Comparison of ENCODE assay signal across 2 cellular contexts in genomic region chr4:108166441-108167315, GRCh38.
TF ChIP-seq lines count a peak whose summit lies in the region.

No MANE protein-coding gene starts in this region.

TF ChIP-seq in H1, 55 proteins besides CTCF, POLR2A, EP300 and RAD21 (continued from another document and continues in another):
- TF ChIP-seq ATF2 (IDR thresholded peaks at IDR 0.05; ENCODE audit: low read length) (no peak), CHD1 (IDR thresholded peaks at IDR 0.05; ENCODE audit: low read depth, low read length) (no peak), SIRT6 (IDR thresholded peaks at IDR 0.05; ENCODE audit: low read length) (no peak), TAF1 (IDR thresholded peaks at IDR 0.05; ENCODE audit: low read depth, low read length) (no peak), SP2 (IDR thresholded peaks at IDR 0.05; ENCODE audit: low read length) (no peak), CBX5 (IDR thresholded peaks at IDR 0.05; ENCODE audit: low read depth, low read length) (no peak), SP4 (IDR thresholded peaks at IDR 0.05; ENCODE audit: low read length) (no peak), TAF7 (optimal IDR thresholded peaks at IDR 0.05; ENCODE audit: borderline replicate concordance, low read depth, low read length) (no peak), MAX (IDR thresholded peaks at IDR 0.05) (peak; percentile 91), RFX5 (IDR thresholded peaks at IDR 0.05; ENCODE audit: borderline replicate concordance, low read depth, low read length) (no peak), KDM4A (IDR thresholded peaks at IDR 0.05; ENCODE audit: low read depth, low read length, severe bottlenecking) (peak; percentile 57), TEAD4 (IDR thresholded peaks at IDR 0.05; ENCODE audit: low read depth, low read length) (no peak), CTBP2 (IDR thresholded peaks at IDR 0.05; ENCODE audit: borderline replicate concordance, insufficient read depth, insufficient read length, low read length) (no peak), KDM1A (IDR thresholded peaks at IDR 0.05; ENCODE audit: borderline replicate concordance, low read length) (no peak), SP1 (IDR thresholded peaks at IDR 0.05; ENCODE audit: low read depth, low read length) (no peak), RBBP5 (IDR thresholded peaks at IDR 0.05; ENCODE audit: borderline replicate concordance, low read depth, low read length) (no peak), KDM5A (IDR thresholded peaks at IDR 0.05; ENCODE audit: low read length) (no peak), EGR1 (IDR thresholded peaks at IDR 0.05; ENCODE audit: borderline replicate concordance, low read depth, low read length) (peak; percentile 74; the same call in 1 of the 2 replicates)
- TF ChIP-seq, protein P1, sequence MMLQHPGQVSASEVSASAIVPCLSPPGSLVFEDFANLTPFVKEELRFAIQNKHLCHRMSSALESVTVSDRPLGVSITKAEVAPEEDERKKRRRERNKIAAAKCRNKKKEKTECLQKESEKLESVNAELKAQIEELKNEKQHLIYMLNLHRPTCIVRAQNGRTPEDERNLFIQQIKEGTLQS (IDR thresholded peaks at IDR 0.05; ENCODE audit: insufficient read depth, low read depth, low read length): no peak

TF ChIP-seq in neural cell, 6 proteins besides CTCF, POLR2A, EP300 and RAD21 (continued from another document):
- TF ChIP-seq, protein P2, sequence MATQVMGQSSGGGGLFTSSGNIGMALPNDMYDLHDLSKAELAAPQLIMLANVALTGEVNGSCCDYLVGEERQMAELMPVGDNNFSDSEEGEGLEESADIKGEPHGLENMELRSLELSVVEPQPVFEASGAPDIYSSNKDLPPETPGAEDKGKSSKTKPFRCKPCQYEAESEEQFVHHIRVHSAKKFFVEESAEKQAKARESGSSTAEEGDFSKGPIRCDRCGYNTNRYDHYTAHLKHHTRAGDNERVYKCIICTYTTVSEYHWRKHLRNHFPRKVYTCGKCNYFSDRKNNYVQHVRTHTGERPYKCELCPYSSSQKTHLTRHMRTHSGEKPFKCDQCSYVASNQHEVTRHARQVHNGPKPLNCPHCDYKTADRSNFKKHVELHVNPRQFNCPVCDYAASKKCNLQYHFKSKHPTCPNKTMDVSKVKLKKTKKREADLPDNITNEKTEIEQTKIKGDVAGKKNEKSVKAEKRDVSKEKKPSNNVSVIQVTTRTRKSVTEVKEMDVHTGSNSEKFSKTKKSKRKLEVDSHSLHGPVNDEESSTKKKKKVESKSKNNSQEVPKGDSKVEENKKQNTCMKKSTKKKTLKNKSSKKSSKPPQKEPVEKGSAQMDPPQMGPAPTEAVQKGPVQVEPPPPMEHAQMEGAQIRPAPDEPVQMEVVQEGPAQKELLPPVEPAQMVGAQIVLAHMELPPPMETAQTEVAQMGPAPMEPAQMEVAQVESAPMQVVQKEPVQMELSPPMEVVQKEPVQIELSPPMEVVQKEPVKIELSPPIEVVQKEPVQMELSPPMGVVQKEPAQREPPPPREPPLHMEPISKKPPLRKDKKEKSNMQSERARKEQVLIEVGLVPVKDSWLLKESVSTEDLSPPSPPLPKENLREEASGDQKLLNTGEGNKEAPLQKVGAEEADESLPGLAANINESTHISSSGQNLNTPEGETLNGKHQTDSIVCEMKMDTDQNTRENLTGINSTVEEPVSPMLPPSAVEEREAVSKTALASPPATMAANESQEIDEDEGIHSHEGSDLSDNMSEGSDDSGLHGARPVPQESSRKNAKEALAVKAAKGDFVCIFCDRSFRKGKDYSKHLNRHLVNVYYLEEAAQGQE (IDR thresholded peaks at IDR 0.05; ENCODE audit: borderline replicate concordance): no peak
- TF ChIP-seq MXI1 (conservative IDR thresholded peaks at IDR 0.05; ENCODE audit: poor library complexity, severe bottlenecking): no peak
